In the genomic region with DNA sequence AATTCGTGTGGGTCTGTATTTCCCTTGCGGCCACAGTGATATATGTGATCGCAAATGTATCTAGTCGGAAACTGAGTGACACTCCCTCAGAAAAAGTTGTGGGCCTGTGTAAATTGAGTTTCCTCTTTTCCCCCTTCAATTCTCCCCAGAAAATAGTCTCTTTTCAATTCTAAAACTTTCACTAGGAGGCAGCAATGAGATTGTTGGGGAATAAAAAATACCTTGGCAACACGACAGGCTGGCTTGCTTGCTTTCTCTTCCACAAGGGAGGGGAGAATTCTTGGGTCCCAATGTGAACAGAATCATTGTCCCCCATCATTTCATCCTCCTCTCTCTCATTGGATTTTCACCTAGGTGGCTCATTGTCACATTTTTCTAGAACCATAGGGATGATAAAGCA, we compare ENCODE assay signal across 16 cellular contexts. TPM values are rescaled to one million over a fixed set of nuclear protein-coding genes. Genes with fewer than 3 reads are reported as not detected.
A peak's percentile ranks its signal among the peaks of the same experiment; 100 is the strongest.
DNase-seq lines count a peak whose midpoint lies in the region; TF ChIP-seq lines count a peak whose summit lies in the region.
"Had no signal": no experiment of that assay in that cellular context is flagged by ENCODE, and none has a peak within 500 bp of the region (broad histone marks: within the 10 kb centered on the region; RNA-seq: fewer than 3 reads in every experiment).

No MANE protein-coding gene starts in this region.

- DNase-seq in DMS53 (lab: John Stamatoyannopoulos, UW) (peak; percentile 2), DMS53 treated with DMSO at 0.1 percent for 48 hours (lab: John Stamatoyannopoulos, UW; ENCODE audit: unreplicated experiment) (no peak), NB4 (ENCODE audit: low read depth) (peak; percentile 12), cardiac fibroblast (ENCODE audit: low read depth in 2 of 2) (peak in 1 of 2 donors; percentile 19), cortex of kidney (lab: John Stamatoyannopoulos, UW) (no peak), prostate gland (ENCODE audit: low spot score) (no peak)
- DNase-seq in central memory CD4-positive, alpha-beta T cell, result no peak
- DNase-seq: activated CD4-positive, CD25-positive, alpha-beta regulatory T cell treated with anti-CD3 and anti-CD28 coated beads, Interleukin-2, amount 50 U/mL, for 72 hours; left colon; NCI-H187; pancreas; stimulated activated CD4-positive, alpha-beta T cell treated with anti-CD3 and anti-CD28 coated beads, Interleukin-4, amount 100 ng/mL, for 4 hours; stimulated activated naive CD8-positive, alpha-beta T cell treated with anti-CD3 and anti-CD28 coated beads, Interleukin-15, amount 100 ng/mL, for 72 hours had no signal

- H3K27me3 ChIP-seq in neural cell (ENCODE audit: insufficient read depth, low read depth, low read length), result peaks cover 46% of the 10 kb centered on the region
- no peaks in the 10 kb centered on the region for H3K27me3 ChIP-seq in prostate gland (replicated peaks; ENCODE audit: insufficient read depth)

- H3K4me1 ChIP-seq in prostate gland (replicated peaks), result no peaks in the 10 kb centered on the region

- TF ChIP-seq EP300 in neural cell (conservative IDR thresholded peaks at IDR 0.05; ENCODE audit: poor library complexity, severe bottlenecking), result no peak

- no peak overlapping the region for H3K9ac ChIP-seq in neural cell (ENCODE audit: low read length)

- H3F3A ChIP-seq in neural cell (ENCODE audit: insufficient read depth, low read length, poor library complexity, severe bottlenecking), result peaks cover 5% of the 10 kb centered on the region

- H3K4me3 ChIP-seq in NB4 (ENCODE audit: low read depth, low read length), result no peak overlapping the region
- H3K4me3 ChIP-seq in cardiac fibroblast (replicated peaks in 1 of 2; ENCODE audit: low read depth in 2 of 2, low read length in 2 of 2), result no peak overlapping the region
- H3K4me3 ChIP-seq in neural cell (ENCODE audit: low read length), result no peak overlapping the region
- H3K4me3 ChIP-seq in prostate gland, result no peak overlapping the region
- H3K4me3 ChIP-seq: gastroesophageal sphincter, pancreas had no signal

- no peak overlapping the region for H3K4me2 ChIP-seq in neural cell (ENCODE audit: low read length)

- no peaks in the 10 kb centered on the region for H3K9me3 ChIP-seq in neural cell (ENCODE audit: low read length)
- H3K9me3 ChIP-seq in prostate gland, result no peaks in the 10 kb centered on the region
- H3K9me3 ChIP-seq: gastroesophageal sphincter, pancreas had no signal

- 71% methylated on average over 5 of the region's 5 CpGs for WGBS in prostate gland

- TF ChIP-seq RAD21 in neural cell (conservative IDR thresholded peaks at IDR 0.05), result no peak

- intact Hi-C loops in prostate gland (cut with DNase I), result no loop called here

- H2AFZ ChIP-seq in neural cell (ENCODE audit: low read depth, low read length), result no peak overlapping the region

- H4K20me1 ChIP-seq in neural cell (ENCODE audit: insufficient read depth), result no peaks in the 10 kb centered on the region

- TF ChIP-seq CTCF in NB4 (IDR thresholded peaks at IDR 0.05; ENCODE audit: low read depth, low read length) (no peak), cardiac fibroblast (IDR thresholded peaks at IDR 0.05; ENCODE audit: low read depth, low read length) (peak; percentile 28), neural cell (IDR thresholded peaks at IDR 0.05; ENCODE audit: poor library complexity, severe bottlenecking) (peak; percentile 12), prostate gland (IDR thresholded peaks at IDR 0.05) (peak in 2 of 4 experiments; percentile 8 to 9)

- H3K79me2 ChIP-seq in neural cell (replicated peaks; ENCODE audit: insufficient read depth, low read length), result peaks cover 7% of the 10 kb centered on the region

- H3K9me2 ChIP-seq in neural cell (ENCODE audit: insufficient read depth, low read length), result no peaks in the 10 kb centered on the region

- no peaks in the 10 kb centered on the region for H3K36me3 ChIP-seq in neural cell (ENCODE audit: insufficient read depth, low read length)
- no peaks in the 10 kb centered on the region for H3K36me3 ChIP-seq in prostate gland
- H3K36me3 ChIP-seq: gastroesophageal sphincter, pancreas had no signal

- TF ChIP-seq POLR2A in NB4 (IDR thresholded peaks at IDR 0.05; ENCODE audit: extremely low read depth, insufficient read length) (no peak), prostate gland (IDR thresholded peaks at IDR 0.05) (no peak)

- no peak overlapping the region for H3K27ac ChIP-seq in neural cell (ENCODE audit: low read length)
- no peak overlapping the region for H3K27ac ChIP-seq in prostate gland
- H3K27ac ChIP-seq: gastroesophageal sphincter, pancreas had no signal

TF ChIP-seq in neural cell, 6 proteins besides CTCF, POLR2A, EP300 and RAD21:
- TF ChIP-seq REST (IDR thresholded peaks at IDR 0.05; ENCODE audit: borderline replicate concordance), result no peak
- no peak for TF ChIP-seq MXI1 (conservative IDR thresholded peaks at IDR 0.05; ENCODE audit: poor library complexity, severe bottlenecking)
- TF ChIP-seq TAF1 (IDR thresholded peaks at IDR 0.05; ENCODE audit: low read depth), result no peak
- TF ChIP-seq POLR2AphosphoS5 (IDR thresholded peaks at IDR 0.05), result no peak
- TF ChIP-seq EZH2 (IDR thresholded peaks at IDR 0.05; ENCODE audit: borderline replicate concordance, insufficient read depth, low read length, poor library complexity, severe bottlenecking), result no peak

RNA-seq across cellular contexts. Expression of gene SOX21, which starts 3.7 kb away (rescaled TPM):
- polyA plus RNA-seq in neural cell, result 0.35 TPM in 1 of 2 replicates, not detected in the other
- 0.35 and 0.73 TPM in 2 replicates for polyA minus RNA-seq in neural cell
- total RNA-seq in prostate gland, result 1 to 10 TPM; 1.1 to 2.0 TPM
- total RNA-seq: activated T-helper 17 cell treated with anti-CD3 and anti-CD28 coated beads, Interleukin-2, amount 50 U/mL, for 72 hours; left colon had no signal
- polyA plus RNA-seq: pancreas had no signal

Comparison
In these comparisons a context has a peak if more than half of its experiments do, and no peak if none do; other contexts are left out.
1. DNase-seq: peak in DMS53 (single experiment) and NB4 (single experiment); none in DMS53 treated with DMSO at 0.1 percent for 48 hours (single experiment), cortex of kidney (single experiment), prostate gland (single experiment) and central memory CD4-positive, alpha-beta T cell (single experiment).